16 cellular contexts compared by ENCODE assay signal in the genomic region with DNA sequence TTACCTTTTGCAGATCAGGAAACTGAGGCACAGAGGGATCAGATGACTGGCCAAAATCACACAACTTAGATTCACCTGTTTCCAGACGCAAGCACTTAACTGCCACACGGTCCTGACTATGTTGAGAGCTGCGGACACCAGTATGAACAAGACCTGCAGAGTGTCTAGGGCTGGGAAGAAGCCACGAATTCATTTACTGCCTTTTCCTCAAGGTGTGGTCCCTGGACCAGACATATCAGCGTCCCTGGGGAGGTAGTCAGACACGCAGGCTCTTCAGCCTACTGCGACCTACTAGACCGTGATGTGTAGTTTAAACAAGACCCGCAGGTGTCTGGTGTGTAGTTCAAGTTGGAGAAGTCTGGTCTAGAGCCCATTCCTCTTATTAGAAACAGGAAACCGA. TPM values are rescaled to one million over a fixed set of nuclear protein-coding genes. Genes with fewer than 3 reads are reported as not detected.
DNase-seq lines count a peak whose midpoint lies in the region; ATAC-seq and TF ChIP-seq lines count a peak whose summit lies in the region.
"Had no signal": no experiment of that assay in that cellular context is flagged by ENCODE, and none has a peak within 500 bp of the region (broad histone marks: within the 10 kb centered on the region; RNA-seq: fewer than 3 reads in every experiment).

No MANE protein-coding gene starts in this region.

- H3K36me3 Mint-ChIP-seq in H9 (ENCODE audit: insufficient read depth in 1 of 3, low read depth in 3 of 3) (no peaks in the 10 kb centered on the region), neural progenitor cell (no peaks in the 10 kb centered on the region)

- no CpG with 5 or more reads among the region's 10 CpGs for WGBS in H9 (ENCODE audit: extremely low coverage, insufficient read length, low lambda C conversion rate)
- 87% methylated on average over 5 of the region's 10 CpGs for WGBS in esophagus muscularis mucosa
- WGBS in tibial nerve, 2 donors: 81 to 85% methylated on average over 10 of the region's 10 CpGs

- H2AK5ac ChIP-seq in H9 (ENCODE audit: insufficient read length, low read length): no peak overlapping the region

- ATAC-seq in PC-3 (no peak), GM18909 (IDR thresholded peaks at IDR 0.05; ENCODE audit: poor library complexity, unreplicated experiment) (no peak)
- ATAC-seq: activated T-helper 17 cell treated with anti-CD3 and anti-CD28 coated beads, Interleukin-2, amount 50 U/mL, for 72 hours; gastroesophageal sphincter had no signal

- TF ChIP-seq EP300 in esophagus muscularis mucosa (IDR thresholded peaks at IDR 0.05) (no peak), tibial nerve (IDR thresholded peaks at IDR 0.05) (no peak)

- no peak overlapping the region for H4K91ac ChIP-seq in H9 (ENCODE audit: insufficient read length, low read depth, low read length)

- no peak overlapping the region for H3K27ac ChIP-seq in H9 (ENCODE audit: insufficient read length, low read depth, low read length)
- 0 out of 2 replicates have a peak overlapping the region, but pooled peaks have one; percentile 66 for H3K27ac ChIP-seq in PC-3 (ENCODE audit: low read length)
- H3K27ac ChIP-seq in esophagus muscularis mucosa (replicated peaks in 1 of 4): no peak overlapping the region
- H3K27ac ChIP-seq in neural progenitor cell: no peak overlapping the region
- H3K27ac ChIP-seq in tibial nerve: no peak overlapping the region
- H3K27ac ChIP-seq: gastroesophageal sphincter had no signal

- no peaks in the 10 kb centered on the region for H4K20me1 ChIP-seq in H9 (ENCODE audit: control insufficient read depth, insufficient read depth, insufficient read length)
- H4K20me1 ChIP-seq in PC-3 (ENCODE audit: low read length): no peaks in the 10 kb centered on the region
- H4K20me1 ChIP-seq in neural progenitor cell (ENCODE audit: low read depth): no peaks in the 10 kb centered on the region

- H3K9ac ChIP-seq in H9 (ENCODE audit: extremely low read depth, insufficient read length, low read length): no peak overlapping the region
- peak overlapping the region; percentile 81 for H3K9ac ChIP-seq in PC-3 (ENCODE audit: low read length)
- H3K9ac ChIP-seq in neural progenitor cell: no peak overlapping the region

- CTCF ChIA-PET in PC-3 (lab: Charles Lee): no interaction called here

- H3K9me3 Mint-ChIP-seq in H9 (peaks cover 0 to 2% of the 10 kb centered on the region in 2 experiments; a peak in 1 of 5 replicates), neural progenitor cell (no peaks in the 10 kb centered on the region)
- H3K9me3 Mint-ChIP-seq: activated T-helper 17 cell treated with anti-CD3 and anti-CD28 coated beads, Interleukin-2, amount 50 U/mL, for 72 hours had no signal

- H4K5ac ChIP-seq in H9 (ENCODE audit: insufficient read length, low read depth, low read length): no peak overlapping the region

- H3K4ac ChIP-seq in H9 (ENCODE audit: low read depth, low read length): no peak overlapping the region

- H3K27me3 Mint-ChIP-seq in H9 (ENCODE audit: low read depth) (peaks cover 84% of the 10 kb centered on the region), neural progenitor cell (ENCODE audit: insufficient read depth, low read depth) (peaks cover 29% of the 10 kb centered on the region)

- H3K36me3 ChIP-seq in PC-3 (ENCODE audit: low read depth, low read length): peaks cover 9% of the 10 kb centered on the region
- H3K36me3 ChIP-seq in esophagus muscularis mucosa: no peaks in the 10 kb centered on the region
- H3K36me3 ChIP-seq in neural progenitor cell: no peaks in the 10 kb centered on the region
- H3K36me3 ChIP-seq in tibial nerve: no peaks in the 10 kb centered on the region
- H3K36me3 ChIP-seq: gastroesophageal sphincter had no signal

- H2AFZ ChIP-seq in H9 (ENCODE audit: low read length): no peak overlapping the region
- H2AFZ ChIP-seq in PC-3 (ENCODE audit: low read length): peak overlapping the region; percentile 75
- peak overlapping the region; percentile 87 for H2AFZ ChIP-seq in neural progenitor cell (replicated peaks)

- DNase-seq in H9 (no peak), PC-3 (no peak), esophagus muscularis mucosa (ENCODE audit: extremely low spot score) (no peak), neural progenitor cell (ENCODE audit: low spot score) (no peak), AG20443 (ENCODE audit: low spot score) (no peak), foreskin melanocyte (no peak), tibial nerve (ENCODE audit: low spot score in 2 of 2) (no peak)
- DNase-seq: activated CD8-positive, alpha-beta memory T cell treated with anti-CD3 and anti-CD28 coated beads for 24 hours; GDM1; HCEC 1CT; kidney; MV-4-11 had no signal

- H3K27me3 ChIP-seq in H9 (ENCODE audit: insufficient read depth, low read length) (peaks cover 13% of the 10 kb centered on the region; the same call in 1 of the 2 replicates), PC-3 (ENCODE audit: low read length) (no peaks in the 10 kb centered on the region), esophagus muscularis mucosa (peaks cover 0 to 45% (median 9%) of the 10 kb centered on the region in 4 donors), neural progenitor cell (peaks cover 71% of the 10 kb centered on the region), tibial nerve (peaks cover 0 to 35% of the 10 kb centered on the region in 2 donors)

- POLR2A ChIA-PET in PC-3 (lab: Charles Lee; ENCODE audit: unreplicated experiment): interaction anchor here (1.5 kb wide), 1 partner anchor 43 kb away, joined by 3 read pairs; no protein-coding TSS in a partner anchor

- H2BK5ac ChIP-seq in H9 (ENCODE audit: insufficient read length, low read length): no peak overlapping the region

- no peak overlapping the region for H3T11ph ChIP-seq in H9 (ENCODE audit: low read length)

- H3K79me2 ChIP-seq in H9 (ENCODE audit: insufficient read depth, low read length): no peaks in the 10 kb centered on the region
- peaks cover 33% of the 10 kb centered on the region for H3K79me2 ChIP-seq in PC-3 (ENCODE audit: low read length)
- H3K79me2 ChIP-seq in neural progenitor cell (ENCODE audit: low read depth): no peaks in the 10 kb centered on the region

- TF ChIP-seq CTCF in H9 (conservative IDR thresholded peaks at IDR 0.05): no peak
- TF ChIP-seq CTCF in PC-3 (conservative IDR thresholded peaks at IDR 0.05; ENCODE audit: low read depth, low read length): no peak
- no peak for TF ChIP-seq CTCF in esophagus muscularis mucosa (IDR thresholded peaks at IDR 0.05)
- TF ChIP-seq CTCF in neural progenitor cell (IDR thresholded peaks at IDR 0.05): no peak
- no peak for TF ChIP-seq CTCF in tibial nerve (IDR thresholded peaks at IDR 0.05)

- no peaks in the 10 kb centered on the region for H3K9me2 ChIP-seq in PC-3 (replicated peaks; ENCODE audit: low read length)

- no peaks in the 10 kb centered on the region for H3K79me1 ChIP-seq in H9 (ENCODE audit: insufficient read depth, low read depth, low read length, poor library complexity, severe bottlenecking)

- H3K23me2 ChIP-seq in H9 (ENCODE audit: insufficient read length, low read depth, low read length, poor library complexity, severe bottlenecking): peaks cover 5% of the 10 kb centered on the region

- H2BK12ac ChIP-seq in H9 (ENCODE audit: insufficient read length, low read depth, low read length): no peak overlapping the region

- H2BK20ac ChIP-seq in H9 (ENCODE audit: low read depth, low read length, poor library complexity, severe bottlenecking): no peak overlapping the region

- H4K8ac ChIP-seq in H9 (replicated peaks; ENCODE audit: insufficient read length, low read depth, low read length): no peak overlapping the region

- H3K4me1 Mint-ChIP-seq in H9 (peaks cover 3 to 11% of the 10 kb centered on the region in 2 experiments; a peak in 3 of 4 replicates), neural progenitor cell (peaks cover 6% of the 10 kb centered on the region)
- H3K4me1 Mint-ChIP-seq: activated T-helper 17 cell treated with anti-CD3 and anti-CD28 coated beads, Interleukin-2, amount 50 U/mL, for 72 hours had no signal

- H2BK120ac ChIP-seq in H9 (ENCODE audit: low read depth, low read length, poor library complexity, severe bottlenecking): no peak overlapping the region

- no peak overlapping the region for H3K14ac ChIP-seq in H9 (ENCODE audit: insufficient read depth, low read length)

- H3K4me3 Mint-ChIP-seq in H9 (peak overlapping the region; percentile 58 to 79), neural progenitor cell (peak overlapping the region; percentile 81)
- H3K4me3 Mint-ChIP-seq: activated T-helper 17 cell treated with anti-CD3 and anti-CD28 coated beads, Interleukin-2, amount 50 U/mL, for 72 hours had no signal

- no peaks in the 10 kb centered on the region for H3K9me3 ChIP-seq in H9 (ENCODE audit: control insufficient read depth, low read depth, low read length)
- no peaks in the 10 kb centered on the region for H3K9me3 ChIP-seq in PC-3 (ENCODE audit: low read length)
- no peaks in the 10 kb centered on the region for H3K9me3 ChIP-seq in esophagus muscularis mucosa
- no peaks in the 10 kb centered on the region for H3K9me3 ChIP-seq in neural progenitor cell (ENCODE audit: low read depth)
- H3K9me3 ChIP-seq in tibial nerve: no peaks in the 10 kb centered on the region
- H3K9me3 ChIP-seq: gastroesophageal sphincter had no signal

- no peak for TF ChIP-seq POLR2A in esophagus muscularis mucosa (IDR thresholded peaks at IDR 0.05; ENCODE audit: low read depth)
- TF ChIP-seq POLR2A in tibial nerve (IDR thresholded peaks at IDR 0.05): no peak

- H3K4me2 ChIP-seq in H9 (ENCODE audit: insufficient read depth, insufficient read length, low read length) (no peak overlapping the region), PC-3 (ENCODE audit: low read length) (peak overlapping the region; percentile 85), neural progenitor cell (peak overlapping the region; percentile 81)

- H3F3A ChIP-seq in PC-3 (ENCODE audit: low read length, unreplicated experiment) (no peaks in the 10 kb centered on the region), neural progenitor cell (ENCODE audit: low read depth) (no peaks in the 10 kb centered on the region)

- no peak overlapping the region for H3K23ac ChIP-seq in H9 (ENCODE audit: insufficient read length, low read depth, low read length)

- no peak overlapping the region for H3K18ac ChIP-seq in H9 (ENCODE audit: insufficient read length, low read depth, low read length)

- H3K4me1 ChIP-seq in H9 (ENCODE audit: insufficient read depth, low read length) (no peaks in the 10 kb centered on the region), PC-3 (ENCODE audit: insufficient read depth, low read length) (peaks cover 34% of the 10 kb centered on the region), esophagus muscularis mucosa (peaks cover 4 to 12% (median 11%) of the 10 kb centered on the region in 4 donors), neural progenitor cell (peaks cover 4% of the 10 kb centered on the region), tibial nerve (peaks cover 0 to 12% (median 0%) of the 10 kb centered on the region in 4 donors)

- no peak overlapping the region for H2BK15ac ChIP-seq in H9 (ENCODE audit: low read depth, low read length)

- H3K4me3 ChIP-seq in PC-3 (ENCODE audit: low read length) (peak overlapping the region; percentile 76), esophagus muscularis mucosa (peak overlapping the region in 3 of 4 donors; percentile 28 to 44 (median 41)), neural progenitor cell (peak overlapping the region; percentile 50), tibial nerve (peak overlapping the region in 1 of 4 donors; percentile 40)

- H3K27ac Mint-ChIP-seq in H9 (no peak overlapping the region), neural progenitor cell (no peak overlapping the region)
- H3K27ac Mint-ChIP-seq: activated T-helper 17 cell treated with anti-CD3 and anti-CD28 coated beads, Interleukin-2, amount 50 U/mL, for 72 hours had no signal

- intact Hi-C loops in PC-3 (cut with micrococcal nuclease) (loop anchor here (10.0 kb wide), 1 partner anchor 69 kb away; no protein-coding TSS in a partner anchor), esophagus muscularis mucosa (cut with DNase I) (no loop called here)

- BruUV-seq in PC-3 (replicated peaks; lab: Mats Ljungman, UMichigan): no TSS peak

- no peak overlapping the region for H3K56ac ChIP-seq in H9 (ENCODE audit: insufficient read length, low read depth, low read length)

RNA-seq across cellular contexts. Expression of gene SLC6A11, which starts 0.5 kb away (rescaled TPM):
- total RNA-seq in H9 (2021) (1.5 and 1.9 TPM in 2 replicates), PC-3 (2014; rRNA removed) (34.0 and 37.1 TPM in 2 replicates), esophagus muscularis mucosa (not detected), neural progenitor cell (ENCODE audit: low replicate concordance) (0.86 and 1.2 TPM in 2 replicates), tibial nerve (under 1 TPM in 3 of 4 donors, not detected in 1; 0.30 to 0.44 (median 0.42) TPM)
- total RNA-seq: activated T-helper 17 cell treated with anti-CD3 and anti-CD28 coated beads, Interleukin-2, amount 50 U/mL, for 72 hours; RPMI7951 had no signal

Comparison
In these comparisons a context has a peak if more than half of its experiments do, and no peak if none do; other contexts are left out.
1. RNA of gene SLC6A11, which starts 0.5 kb away (total RNA-seq): 34.0 to 37.1 TPM in PC-3; 1.5 to 1.9 TPM in H9, 0.86 to 1.2 TPM in neural progenitor cell, 0.30 to 0.44 TPM in tibial nerve and not detected in esophagus muscularis mucosa; every median in the first group is over 10 times any median in the second.